Comparison of ENCODE assay signal across 1 cellular context in the genomic region with DNA sequence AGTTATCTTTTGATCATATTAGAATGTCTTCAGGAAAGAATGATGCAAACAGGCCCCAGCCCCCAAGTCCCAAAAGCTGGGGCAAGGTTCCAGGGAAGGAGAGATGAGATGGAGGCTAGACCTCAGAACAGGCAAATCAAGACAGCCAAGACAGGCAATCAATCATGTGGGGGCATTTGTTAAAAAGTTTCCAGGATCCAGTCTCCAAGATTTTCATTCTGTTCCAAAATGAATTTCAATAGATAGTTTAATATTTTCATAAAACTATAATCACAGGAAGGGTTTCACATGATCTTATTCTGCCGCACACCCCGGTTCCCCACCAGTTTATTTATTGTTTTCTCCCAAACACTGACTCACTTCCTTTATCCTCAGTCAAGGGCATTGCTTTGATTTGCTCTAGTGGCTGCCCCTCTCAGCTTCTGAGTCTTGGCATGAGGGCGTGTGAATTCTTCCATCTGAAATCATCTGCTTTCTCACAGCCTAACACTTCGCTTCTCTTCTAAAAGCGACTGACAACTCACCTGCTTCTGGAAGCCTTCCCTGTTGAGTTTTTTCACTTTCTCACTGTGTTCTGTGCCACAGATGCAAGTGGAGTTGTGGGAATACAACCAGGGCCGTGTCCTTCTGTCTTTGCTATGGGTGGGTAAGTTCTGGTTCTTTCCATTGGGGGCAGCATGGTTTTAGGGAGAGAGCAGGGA.
TF ChIP-seq lines count a peak whose summit lies in the region.

No MANE protein-coding gene starts in this region.

TF ChIP-seq in HepG2, 621 proteins besides CTCF, POLR2A, EP300 and RAD21 (continued from another document and continues in another):
- TF ChIP-seq PCBP2 (optimal IDR thresholded peaks at IDR 0.05; ENCODE audit: low read depth, low read length, poor library complexity, severe bottlenecking) (no peak), ZNF343 (CRISPR knock-in tag; IDR thresholded peaks at IDR 0.05) (no peak), MED1 (CRISPR knock-in tag; IDR thresholded peaks at IDR 0.05) (peak; percentile 70), SIN3A (IDR thresholded peaks at IDR 0.05; ENCODE audit: borderline replicate concordance, low read depth, low read length) (no peak), RELA (CRISPR knock-in tag; IDR thresholded peaks at IDR 0.05) (0 out of 2 replicates have a peak, but pooled peaks have one; percentile 34), KLF16 (CRISPR knock-in tag; IDR thresholded peaks at IDR 0.05) (peak in 1 of 2 experiments; percentile 60; a peak in 1 of 4 replicates), HOXA7 (CRISPR knock-in tag; IDR thresholded peaks at IDR 0.05) (no peak), ZNF766 (CRISPR knock-in tag; IDR thresholded peaks at IDR 0.05; ENCODE audit: borderline replicate concordance) (0 out of 2 replicates have a peak, but pooled peaks have one; percentile 46), SOX6 (IDR thresholded peaks at IDR 0.05) (no peak), SOX6 (CRISPR knock-in tag; IDR thresholded peaks at IDR 0.05) (0 out of 2 replicates have a peak, but pooled peaks have one; percentile 45), ZNF160 (CRISPR knock-in tag; IDR thresholded peaks at IDR 0.05) (no peak), HDAC1 (CRISPR knock-in tag; IDR thresholded peaks at IDR 0.05) (no peak), ZNF441 (CRISPR knock-in tag; IDR thresholded peaks at IDR 0.05; ENCODE audit: borderline replicate concordance) (peak; percentile 71), FIP1L1 (IDR thresholded peaks at IDR 0.05; ENCODE audit: borderline replicate concordance, insufficient read depth, low read depth, low read length) (no peak), ZKSCAN1 (IDR thresholded peaks at IDR 0.05; ENCODE audit: low read length) (no peak), CHD4 (IDR thresholded peaks at IDR 0.05; ENCODE audit: borderline replicate concordance, low read length) (no peak), ZNF484 (CRISPR knock-in tag; IDR thresholded peaks at IDR 0.05; ENCODE audit: borderline replicate concordance, low read depth) (no peak), ARNT2 (CRISPR knock-in tag; IDR thresholded peaks at IDR 0.05; ENCODE audit: low read depth) (no peak), ZSCAN20 (CRISPR knock-in tag; IDR thresholded peaks at IDR 0.05; ENCODE audit: borderline replicate concordance) (no peak), ZNF12 (CRISPR knock-in tag; IDR thresholded peaks at IDR 0.05) (no peak)
- TF ChIP-seq, protein P1, sequence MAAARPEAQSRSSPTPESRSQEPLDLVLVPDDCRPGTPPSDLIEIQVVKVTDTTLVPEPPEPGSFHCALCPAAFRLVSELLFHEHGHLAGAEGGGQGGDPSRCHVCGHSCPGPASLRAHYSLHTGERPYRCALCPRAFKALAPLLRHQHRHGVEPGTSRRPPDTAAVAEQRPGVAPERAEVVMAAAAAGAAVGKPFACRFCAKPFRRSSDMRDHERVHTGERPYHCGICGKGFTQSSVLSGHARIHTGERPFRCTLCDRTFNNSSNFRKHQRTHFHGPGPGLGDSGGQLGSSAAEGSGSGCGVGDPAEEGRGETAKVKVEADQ (CRISPR knock-in tag; IDR thresholded peaks at IDR 0.05; ENCODE audit: borderline replicate concordance): no peak
- TF ChIP-seq, protein P2, sequence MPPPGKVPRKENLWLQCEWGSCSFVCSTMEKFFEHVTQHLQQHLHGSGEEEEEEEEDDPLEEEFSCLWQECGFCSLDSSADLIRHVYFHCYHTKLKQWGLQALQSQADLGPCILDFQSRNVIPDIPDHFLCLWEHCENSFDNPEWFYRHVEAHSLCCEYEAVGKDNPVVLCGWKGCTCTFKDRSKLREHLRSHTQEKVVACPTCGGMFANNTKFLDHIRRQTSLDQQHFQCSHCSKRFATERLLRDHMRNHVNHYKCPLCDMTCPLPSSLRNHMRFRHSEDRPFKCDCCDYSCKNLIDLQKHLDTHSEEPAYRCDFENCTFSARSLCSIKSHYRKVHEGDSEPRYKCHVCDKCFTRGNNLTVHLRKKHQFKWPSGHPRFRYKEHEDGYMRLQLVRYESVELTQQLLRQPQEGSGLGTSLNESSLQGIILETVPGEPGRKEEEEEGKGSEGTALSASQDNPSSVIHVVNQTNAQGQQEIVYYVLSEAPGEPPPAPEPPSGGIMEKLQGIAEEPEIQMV (CRISPR knock-in tag; IDR thresholded peaks at IDR 0.05; ENCODE audit: low read depth): no peak
- TF ChIP-seq, protein P3, sequence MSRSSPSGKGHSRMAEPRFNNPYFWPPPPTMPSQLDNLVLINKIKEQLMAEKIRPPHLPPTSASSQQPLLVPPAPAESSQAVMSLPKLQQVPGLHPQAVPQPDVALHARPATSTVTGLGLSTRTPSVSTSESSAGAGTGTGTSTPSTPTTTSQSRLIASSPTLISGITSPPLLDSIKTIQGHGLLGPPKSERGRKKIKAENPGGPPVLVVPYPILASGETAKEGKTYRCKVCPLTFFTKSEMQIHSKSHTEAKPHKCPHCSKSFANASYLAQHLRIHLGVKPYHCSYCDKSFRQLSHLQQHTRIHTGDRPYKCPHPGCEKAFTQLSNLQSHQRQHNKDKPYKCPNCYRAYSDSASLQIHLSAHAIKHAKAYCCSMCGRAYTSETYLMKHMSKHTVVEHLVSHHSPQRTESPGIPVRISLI (CRISPR knock-in tag; IDR thresholded peaks at IDR 0.05; ENCODE audit: borderline replicate concordance): no peak
- TF ChIP-seq, protein P4, sequence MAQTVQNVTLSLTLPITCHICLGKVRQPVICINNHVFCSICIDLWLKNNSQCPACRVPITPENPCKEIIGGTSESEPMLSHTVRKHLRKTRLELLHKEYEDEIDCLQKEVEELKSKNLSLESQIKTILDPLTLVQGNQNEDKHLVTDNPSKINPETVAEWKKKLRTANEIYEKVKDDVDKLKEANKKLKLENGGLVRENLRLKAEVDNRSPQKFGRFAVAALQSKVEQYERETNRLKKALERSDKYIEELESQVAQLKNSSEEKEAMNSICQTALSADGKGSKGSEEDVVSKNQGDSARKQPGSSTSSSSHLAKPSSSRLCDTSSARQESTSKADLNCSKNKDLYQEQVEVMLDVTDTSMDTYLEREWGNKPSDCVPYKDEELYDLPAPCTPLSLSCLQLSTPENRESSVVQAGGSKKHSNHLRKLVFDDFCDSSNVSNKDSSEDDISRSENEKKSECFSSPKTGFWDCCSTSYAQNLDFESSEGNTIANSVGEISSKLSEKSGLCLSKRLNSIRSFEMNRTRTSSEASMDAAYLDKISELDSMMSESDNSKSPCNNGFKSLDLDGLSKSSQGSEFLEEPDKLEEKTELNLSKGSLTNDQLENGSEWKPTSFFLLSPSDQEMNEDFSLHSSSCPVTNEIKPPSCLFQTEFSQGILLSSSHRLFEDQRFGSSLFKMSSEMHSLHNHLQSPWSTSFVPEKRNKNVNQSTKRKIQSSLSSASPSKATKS (CRISPR knock-in tag; IDR thresholded peaks at IDR 0.05): no peak
- TF ChIP-seq, protein P5, sequence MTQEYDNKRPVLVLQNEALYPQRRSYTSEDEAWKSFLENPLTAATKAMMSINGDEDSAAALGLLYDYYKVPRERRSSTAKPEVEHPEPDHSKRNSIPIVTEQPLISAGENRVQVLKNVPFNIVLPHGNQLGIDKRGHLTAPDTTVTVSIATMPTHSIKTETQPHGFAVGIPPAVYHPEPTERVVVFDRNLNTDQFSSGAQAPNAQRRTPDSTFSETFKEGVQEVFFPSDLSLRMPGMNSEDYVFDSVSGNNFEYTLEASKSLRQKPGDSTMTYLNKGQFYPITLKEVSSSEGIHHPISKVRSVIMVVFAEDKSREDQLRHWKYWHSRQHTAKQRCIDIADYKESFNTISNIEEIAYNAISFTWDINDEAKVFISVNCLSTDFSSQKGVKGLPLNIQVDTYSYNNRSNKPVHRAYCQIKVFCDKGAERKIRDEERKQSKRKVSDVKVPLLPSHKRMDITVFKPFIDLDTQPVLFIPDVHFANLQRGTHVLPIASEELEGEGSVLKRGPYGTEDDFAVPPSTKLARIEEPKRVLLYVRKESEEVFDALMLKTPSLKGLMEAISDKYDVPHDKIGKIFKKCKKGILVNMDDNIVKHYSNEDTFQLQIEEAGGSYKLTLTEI (CRISPR knock-in tag; conservative IDR thresholded peaks at IDR 0.05): no peak
- TF ChIP-seq, protein P6, sequence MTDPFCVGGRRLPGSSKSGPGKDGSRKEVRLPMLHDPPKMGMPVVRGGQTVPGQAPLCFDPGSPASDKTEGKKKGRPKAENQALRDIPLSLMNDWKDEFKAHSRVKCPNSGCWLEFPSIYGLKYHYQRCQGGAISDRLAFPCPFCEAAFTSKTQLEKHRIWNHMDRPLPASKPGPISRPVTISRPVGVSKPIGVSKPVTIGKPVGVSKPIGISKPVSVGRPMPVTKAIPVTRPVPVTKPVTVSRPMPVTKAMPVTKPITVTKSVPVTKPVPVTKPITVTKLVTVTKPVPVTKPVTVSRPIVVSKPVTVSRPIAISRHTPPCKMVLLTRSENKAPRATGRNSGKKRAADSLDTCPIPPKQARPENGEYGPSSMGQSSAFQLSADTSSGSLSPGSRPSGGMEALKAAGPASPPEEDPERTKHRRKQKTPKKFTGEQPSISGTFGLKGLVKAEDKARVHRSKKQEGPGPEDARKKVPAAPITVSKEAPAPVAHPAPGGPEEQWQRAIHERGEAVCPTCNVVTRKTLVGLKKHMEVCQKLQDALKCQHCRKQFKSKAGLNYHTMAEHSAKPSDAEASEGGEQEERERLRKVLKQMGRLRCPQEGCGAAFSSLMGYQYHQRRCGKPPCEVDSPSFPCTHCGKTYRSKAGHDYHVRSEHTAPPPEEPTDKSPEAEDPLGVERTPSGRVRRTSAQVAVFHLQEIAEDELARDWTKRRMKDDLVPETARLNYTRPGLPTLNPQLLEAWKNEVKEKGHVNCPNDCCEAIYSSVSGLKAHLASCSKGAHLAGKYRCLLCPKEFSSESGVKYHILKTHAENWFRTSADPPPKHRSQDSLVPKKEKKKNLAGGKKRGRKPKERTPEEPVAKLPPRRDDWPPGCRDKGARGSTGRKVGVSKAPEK (CRISPR knock-in tag; IDR thresholded peaks at IDR 0.05; ENCODE audit: borderline replicate concordance): 0 out of 2 replicates have a peak, but pooled peaks have one; percentile 39
- TF ChIP-seq, protein P7, sequence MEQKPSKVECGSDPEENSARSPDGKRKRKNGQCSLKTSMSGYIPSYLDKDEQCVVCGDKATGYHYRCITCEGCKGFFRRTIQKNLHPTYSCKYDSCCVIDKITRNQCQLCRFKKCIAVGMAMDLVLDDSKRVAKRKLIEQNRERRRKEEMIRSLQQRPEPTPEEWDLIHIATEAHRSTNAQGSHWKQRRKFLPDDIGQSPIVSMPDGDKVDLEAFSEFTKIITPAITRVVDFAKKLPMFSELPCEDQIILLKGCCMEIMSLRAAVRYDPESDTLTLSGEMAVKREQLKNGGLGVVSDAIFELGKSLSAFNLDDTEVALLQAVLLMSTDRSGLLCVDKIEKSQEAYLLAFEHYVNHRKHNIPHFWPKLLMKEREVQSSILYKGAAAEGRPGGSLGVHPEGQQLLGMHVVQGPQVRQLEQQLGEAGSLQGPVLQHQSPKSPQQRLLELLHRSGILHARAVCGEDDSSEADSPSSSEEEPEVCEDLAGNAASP (CRISPR knock-in tag; IDR thresholded peaks at IDR 0.05; ENCODE audit: borderline replicate concordance): no peak; the same call in 1 of the 2 replicates
- TF ChIP-seq, protein P8, sequence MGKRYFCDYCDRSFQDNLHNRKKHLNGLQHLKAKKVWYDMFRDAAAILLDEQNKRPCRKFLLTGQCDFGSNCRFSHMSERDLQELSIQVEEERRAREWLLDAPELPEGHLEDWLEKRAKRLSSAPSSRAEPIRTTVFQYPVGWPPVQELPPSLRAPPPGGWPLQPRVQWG (CRISPR knock-in tag; IDR thresholded peaks at IDR 0.05; ENCODE audit: borderline replicate concordance, low read depth): no peak
- TF ChIP-seq, protein P9, sequence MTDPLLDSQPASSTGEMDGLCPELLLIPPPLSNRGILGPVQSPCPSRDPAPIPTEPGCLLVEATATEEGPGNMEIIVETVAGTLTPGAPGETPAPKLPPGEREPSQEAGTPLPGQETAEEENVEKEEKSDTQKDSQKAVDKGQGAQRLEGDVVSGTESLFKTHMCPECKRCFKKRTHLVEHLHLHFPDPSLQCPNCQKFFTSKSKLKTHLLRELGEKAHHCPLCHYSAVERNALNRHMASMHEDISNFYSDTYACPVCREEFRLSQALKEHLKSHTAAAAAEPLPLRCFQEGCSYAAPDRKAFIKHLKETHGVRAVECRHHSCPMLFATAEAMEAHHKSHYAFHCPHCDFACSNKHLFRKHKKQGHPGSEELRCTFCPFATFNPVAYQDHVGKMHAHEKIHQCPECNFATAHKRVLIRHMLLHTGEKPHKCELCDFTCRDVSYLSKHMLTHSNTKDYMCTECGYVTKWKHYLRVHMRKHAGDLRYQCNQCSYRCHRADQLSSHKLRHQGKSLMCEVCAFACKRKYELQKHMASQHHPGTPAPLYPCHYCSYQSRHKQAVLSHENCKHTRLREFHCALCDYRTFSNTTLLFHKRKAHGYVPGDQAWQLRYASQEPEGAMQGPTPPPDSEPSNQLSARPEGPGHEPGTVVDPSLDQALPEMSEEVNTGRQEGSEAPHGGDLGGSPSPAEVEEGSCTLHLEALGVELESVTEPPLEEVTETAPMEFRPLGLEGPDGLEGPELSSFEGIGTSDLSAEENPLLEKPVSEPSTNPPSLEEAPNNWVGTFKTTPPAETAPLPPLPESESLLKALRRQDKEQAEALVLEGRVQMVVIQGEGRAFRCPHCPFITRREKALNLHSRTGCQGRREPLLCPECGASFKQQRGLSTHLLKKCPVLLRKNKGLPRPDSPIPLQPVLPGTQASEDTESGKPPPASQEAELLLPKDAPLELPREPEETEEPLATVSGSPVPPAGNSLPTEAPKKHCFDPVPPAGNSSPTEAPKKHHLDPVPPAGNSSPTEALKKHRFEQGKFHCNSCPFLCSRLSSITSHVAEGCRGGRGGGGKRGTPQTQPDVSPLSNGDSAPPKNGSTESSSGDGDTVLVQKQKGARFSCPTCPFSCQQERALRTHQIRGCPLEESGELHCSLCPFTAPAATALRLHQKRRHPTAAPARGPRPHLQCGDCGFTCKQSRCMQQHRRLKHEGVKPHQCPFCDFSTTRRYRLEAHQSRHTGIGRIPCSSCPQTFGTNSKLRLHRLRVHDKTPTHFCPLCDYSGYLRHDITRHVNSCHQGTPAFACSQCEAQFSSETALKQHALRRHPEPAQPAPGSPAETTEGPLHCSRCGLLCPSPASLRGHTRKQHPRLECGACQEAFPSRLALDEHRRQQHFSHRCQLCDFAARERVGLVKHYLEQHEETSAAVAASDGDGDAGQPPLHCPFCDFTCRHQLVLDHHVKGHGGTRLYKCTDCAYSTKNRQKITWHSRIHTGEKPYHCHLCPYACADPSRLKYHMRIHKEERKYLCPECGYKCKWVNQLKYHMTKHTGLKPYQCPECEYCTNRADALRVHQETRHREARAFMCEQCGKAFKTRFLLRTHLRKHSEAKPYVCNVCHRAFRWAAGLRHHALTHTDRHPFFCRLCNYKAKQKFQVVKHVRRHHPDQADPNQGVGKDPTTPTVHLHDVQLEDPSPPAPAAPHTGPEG (CRISPR knock-in tag; IDR thresholded peaks at IDR 0.05): 0 out of 2 replicates have a peak, but pooled peaks have one; percentile 13
- TF ChIP-seq, protein P10, sequence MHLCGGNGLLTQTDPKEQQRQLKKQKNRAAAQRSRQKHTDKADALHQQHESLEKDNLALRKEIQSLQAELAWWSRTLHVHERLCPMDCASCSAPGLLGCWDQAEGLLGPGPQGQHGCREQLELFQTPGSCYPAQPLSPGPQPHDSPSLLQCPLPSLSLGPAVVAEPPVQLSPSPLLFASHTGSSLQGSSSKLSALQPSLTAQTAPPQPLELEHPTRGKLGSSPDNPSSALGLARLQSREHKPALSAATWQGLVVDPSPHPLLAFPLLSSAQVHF (CRISPR knock-in tag; IDR thresholded peaks at IDR 0.05): no peak
- TF ChIP-seq, protein P11, sequence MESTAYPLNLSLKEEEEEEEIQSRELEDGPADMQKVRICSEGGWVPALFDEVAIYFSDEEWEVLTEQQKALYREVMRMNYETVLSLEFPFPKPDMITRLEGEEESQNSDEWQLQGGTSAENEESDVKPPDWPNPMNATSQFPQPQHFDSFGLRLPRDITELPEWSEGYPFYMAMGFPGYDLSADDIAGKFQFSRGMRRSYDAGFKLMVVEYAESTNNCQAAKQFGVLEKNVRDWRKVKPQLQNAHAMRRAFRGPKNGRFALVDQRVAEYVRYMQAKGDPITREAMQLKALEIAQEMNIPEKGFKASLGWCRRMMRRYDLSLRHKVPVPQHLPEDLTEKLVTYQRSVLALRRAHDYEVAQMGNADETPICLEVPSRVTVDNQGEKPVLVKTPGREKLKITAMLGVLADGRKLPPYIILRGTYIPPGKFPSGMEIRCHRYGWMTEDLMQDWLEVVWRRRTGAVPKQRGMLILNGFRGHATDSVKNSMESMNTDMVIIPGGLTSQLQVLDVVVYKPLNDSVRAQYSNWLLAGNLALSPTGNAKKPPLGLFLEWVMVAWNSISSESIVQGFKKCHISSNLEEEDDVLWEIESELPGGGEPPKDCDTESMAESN (CRISPR knock-in tag; conservative IDR thresholded peaks at IDR 0.05): no peak
